Comparison of ENCODE assay signal across 10 cellular contexts in genomic region chr9:131050831-131051230, GRCh38. TPM values are rescaled to one million over a fixed set of nuclear protein-coding genes. Genes with fewer than 3 reads are reported as not detected.
"Had no signal": no experiment of that assay in that cellular context is flagged by ENCODE, and none has a peak within 500 bp of the region (broad histone marks: within the 10 kb centered on the region; RNA-seq: fewer than 3 reads in every experiment).

No MANE protein-coding gene starts in this region.

- H2AFZ ChIP-seq: GM23248 had no signal

- ATAC-seq: HepG2 had no signal

- H3K4me2 ChIP-seq: KMS-11 had no signal

- DNase-seq: GM23248, GOT3, H9, HCEC 1CT, HFFc6, KBM-7 had no signal

- H3K4me3 ChIP-seq: GM23248 had no signal

- H3K27ac ChIP-seq: GM23248, HL-60, KMS-11 had no signal

- H3K9ac ChIP-seq: GM23248, KMS-11 had no signal

RNA-seq across cellular contexts. Expression of gene LAMC3, which starts 41.9 kb away (rescaled TPM):
- total RNA-seq: GM23248, HFFc6 had no signal
- polyA plus RNA-seq: GM23248, IgD-negative memory B cell had no signal

RNA-seq across cellular contexts. Expression of gene AIF1L, which starts 45.5 kb away (rescaled TPM):
- total RNA-seq: GM23248 had no signal
- polyA plus RNA-seq: IgD-negative memory B cell had no signal
